8 cellular contexts compared by ENCODE assay signal in genomic region chr10:88091490-88092061, GRCh38.
DNase-seq lines count a peak whose midpoint lies in the region; ATAC-seq and TF ChIP-seq lines count a peak whose summit lies in the region.

No MANE protein-coding gene starts in this region.

- no peak for TF ChIP-seq POLR2A in gastroesophageal sphincter (IDR thresholded peaks at IDR 0.05)

- no peaks in the 10 kb centered on the region for H3K9me3 Mint-ChIP-seq in activated CD8-positive, alpha-beta T cell treated with anti-CD3 and anti-CD28 coated beads for 36 hours

- no peaks in the 10 kb centered on the region for H3K27me3 ChIP-seq in left ventricle myocardium inferior (ENCODE audit: low read depth)
- H3K27me3 ChIP-seq in tibial artery = no peaks in the 10 kb centered on the region
- no peaks in the 10 kb centered on the region for H3K27me3 ChIP-seq in gastroesophageal sphincter

- POLR2A ChIA-PET in activated CD8-positive, alpha-beta T cell treated with anti-CD3 and anti-CD28 coated beads for 36 hours (lab: Charles Lee) = interaction anchor here (0.6 to 2.9 kb wide), 15 partner anchors 9 to 326 kb away, joined by 3 to 19 read pairs (median 3); partner anchors contain the start of genes ATAD1, KLLN and PTEN

- H3K4me1 ChIP-seq in left ventricle myocardium inferior = peaks cover 27% of the 10 kb centered on the region
- H3K4me1 ChIP-seq in mucosa of descending colon (ENCODE audit: low read depth) = no peaks in the 10 kb centered on the region
- H3K4me1 ChIP-seq in tibial artery = peaks cover 0 to 48% (median 17%) of the 10 kb centered on the region in 4 donors
- peaks cover 0 to 11% (median 0%) of the 10 kb centered on the region in 3 donors for H3K4me1 ChIP-seq in gastroesophageal sphincter

- H3K27ac ChIP-seq in left ventricle myocardium inferior (replicated peaks) = no peak overlapping the region
- no peak overlapping the region for H3K27ac ChIP-seq in tibial artery
- H3K27ac ChIP-seq in gastroesophageal sphincter = no peak overlapping the region

- 88% methylated on average over 4 of the region's 4 CpGs for WGBS in gastroesophageal sphincter (ENCODE audit: low coverage in 1 of 2), 2 donors

- no peak for TF ChIP-seq EP300 in gastroesophageal sphincter (IDR thresholded peaks at IDR 0.05)

- intact Hi-C loops in left ventricle myocardium superior (cut with micrococcal nuclease) (no loop called here), left ventricle myocardium inferior (cut with micrococcal nuclease) (no loop called here), mucosa of descending colon (cut with DNase I, micrococcal nuclease) (no loop called here), tibial artery (cut with DNase I; ENCODE audit: low total_unique reads) (no loop called here)
- intact Hi-C loops in activated CD8-positive, alpha-beta T cell treated with anti-CD3 and anti-CD28 coated beads for 36 hours (cut with micrococcal nuclease) = loop anchor here (1.0 to 2.0 kb wide), 3 partner anchors 27 to 229 kb away; no protein-coding TSS in a partner anchor

- no peaks in the 10 kb centered on the region for H3K36me3 ChIP-seq in left ventricle myocardium inferior
- no peaks in the 10 kb centered on the region for H3K36me3 ChIP-seq in mucosa of descending colon (ENCODE audit: low read depth)
- no peaks in the 10 kb centered on the region for H3K36me3 ChIP-seq in tibial artery
- no peaks in the 10 kb centered on the region for H3K36me3 ChIP-seq in gastroesophageal sphincter

- H3K9me3 ChIP-seq in left ventricle myocardium inferior (replicated peaks) (no peaks in the 10 kb centered on the region), mucosa of descending colon (no peaks in the 10 kb centered on the region), tibial artery (no peaks in the 10 kb centered on the region), gastroesophageal sphincter (no peaks in the 10 kb centered on the region)

- no peak for TF ChIP-seq CTCF in left ventricle myocardium inferior (IDR thresholded peaks at IDR 0.05; ENCODE audit: borderline replicate concordance)
- TF ChIP-seq CTCF in activated CD8-positive, alpha-beta T cell treated with anti-CD3 and anti-CD28 coated beads for 36 hours (IDR thresholded peaks at IDR 0.05) = no peak
- TF ChIP-seq CTCF in mucosa of descending colon (IDR thresholded peaks at IDR 0.05) = no peak
- no peak for TF ChIP-seq CTCF in tibial artery (IDR thresholded peaks at IDR 0.05)
- no peak for TF ChIP-seq CTCF in gastroesophageal sphincter (IDR thresholded peaks at IDR 0.05)

- H3K4me1 Mint-ChIP-seq in activated CD8-positive, alpha-beta T cell treated with anti-CD3 and anti-CD28 coated beads for 36 hours (ENCODE audit: low read depth) = peaks cover 36% of the 10 kb centered on the region

- CTCF ChIA-PET in activated CD8-positive, alpha-beta T cell treated with anti-CD3 and anti-CD28 coated beads for 36 hours (lab: Charles Lee) = interaction anchor here (0.6 to 2.1 kb wide), 13 partner anchors 16 to 301 kb away, joined by 3 to 12 read pairs (median 3); no protein-coding TSS in a partner anchor

- H3K4me3 ChIP-seq in left ventricle myocardium inferior = no peak overlapping the region
- H3K4me3 ChIP-seq in mucosa of descending colon = no peak overlapping the region
- H3K4me3 ChIP-seq in tibial artery = no peak overlapping the region
- H3K4me3 ChIP-seq in gastroesophageal sphincter = no peak overlapping the region

- peaks cover 14% of the 10 kb centered on the region for H3K27me3 Mint-ChIP-seq in activated CD8-positive, alpha-beta T cell treated with anti-CD3 and anti-CD28 coated beads for 36 hours

- peak overlapping the region; percentile 36 for H3K27ac Mint-ChIP-seq in activated CD8-positive, alpha-beta T cell treated with anti-CD3 and anti-CD28 coated beads for 36 hours

- ATAC-seq in left ventricle myocardium superior (peak; percentile 19), HG03575 (IDR thresholded peaks at IDR 0.05; ENCODE audit: extremely low read depth, insufficient number of reproducible peaks, low FRiP score, unreplicated experiment) (peak; percentile 78), mucosa of descending colon (peak; percentile 89), gastroesophageal sphincter (no peak)
- ATAC-seq in activated CD8-positive, alpha-beta T cell treated with anti-CD3 and anti-CD28 coated beads for 36 hours = peak; percentile 97

- no peak overlapping the region for H3K4me3 Mint-ChIP-seq in activated CD8-positive, alpha-beta T cell treated with anti-CD3 and anti-CD28 coated beads for 36 hours

- H3K36me3 Mint-ChIP-seq in activated CD8-positive, alpha-beta T cell treated with anti-CD3 and anti-CD28 coated beads for 36 hours (ENCODE audit: low read depth) = no peaks in the 10 kb centered on the region

- DNase-seq in left ventricle myocardium superior (no peak), left ventricle myocardium inferior (no peak), mucosa of descending colon (peak in 2 of 3 donors; percentile 39 to 61), tibial artery (no peak), HuH-7.5 (ENCODE audit: low spot score) (no peak)
- DNase-seq in activated CD8-positive, alpha-beta T cell treated with anti-CD3 and anti-CD28 coated beads for 36 hours = peak; percentile 90

Comparison
In these comparisons a context has a peak if more than half of its experiments do, and no peak if none do; other contexts are left out.
1. DNase-seq: peak in activated CD8-positive, alpha-beta T cell treated with anti-CD3 and anti-CD28 coated beads for 36 hours (single experiment) and mucosa of descending colon (2 of 3); none in left ventricle myocardium superior (single experiment), left ventricle myocardium inferior (single experiment), tibial artery (0 of 2) and HuH-7.5 (single experiment).